Comparison of ENCODE assay signal across 6 cellular contexts in genomic region chr10:133258066-133258817, GRCh38. TPM values are rescaled to one million over a fixed set of nuclear protein-coding genes. Genes with fewer than 3 reads are reported as not detected.
A peak's percentile ranks its signal among the peaks of the same experiment; 100 is the strongest.
DNase-seq lines count a peak whose midpoint lies in the region; ATAC-seq and TF ChIP-seq lines count a peak whose summit lies in the region.

No MANE protein-coding gene starts in this region.

- peak in 6 of 10 experiments; percentile 19 to 50 (median 36) for DNase-seq in CD4-positive, alpha-beta T cell
- peak; percentile 9 for DNase-seq in NCI-H226
- DNase-seq in hepatocyte (ENCODE audit: low spot score): no peak
- no peak for DNase-seq in progenitor cell of endocrine pancreas (ENCODE audit: low spot score, unreplicated experiment)

- no peak overlapping the region for H2AFZ ChIP-seq in hepatocyte

- peaks cover 20% of the 10 kb centered on the region for H3K4me1 ChIP-seq in hepatocyte (ENCODE audit: insufficient read depth)

- no peak overlapping the region for H3K4me3 ChIP-seq in hepatocyte

- peak overlapping the region; percentile 67 for H3K27ac ChIP-seq in CD4-positive, alpha-beta T cell (ENCODE audit: low read depth, low read length)
- H3K27ac ChIP-seq in hepatocyte: no peak overlapping the region

- no peaks in the 10 kb centered on the region for H3K9me3 Mint-ChIP-seq in CD4-positive, alpha-beta T cell
- H3K9me3 Mint-ChIP-seq in progenitor cell of endocrine pancreas (ENCODE audit: low read depth): no peaks in the 10 kb centered on the region

- H3K4me2 ChIP-seq in hepatocyte: peak overlapping the region; percentile 75

- POLR2A ChIA-PET in CD4-positive, alpha-beta T cell (lab: Charles Lee): interaction anchor here (1.0 to 2.7 kb wide), 5 partner anchors 17 to 50 kb away, joined by 3 to 20 read pairs (median 4); partner anchors contain the start of gene ADAM8

- H3K4me3 Mint-ChIP-seq in CD4-positive, alpha-beta T cell: peak overlapping the region; percentile 15
- no peak overlapping the region for H3K4me3 Mint-ChIP-seq in progenitor cell of endocrine pancreas (ENCODE audit: low read depth)

- no peaks in the 10 kb centered on the region for H3K27me3 ChIP-seq in CD4-positive, alpha-beta T cell (ENCODE audit: control insufficient read depth, insufficient read depth, low read length)
- H3K27me3 ChIP-seq in hepatocyte: no peaks in the 10 kb centered on the region

- no peaks in the 10 kb centered on the region for H4K20me1 ChIP-seq in hepatocyte (ENCODE audit: insufficient read depth, poor library complexity, severe bottlenecking)

- CTCF ChIA-PET in CD4-positive, alpha-beta T cell (lab: Charles Lee): interaction anchor here (1.4 to 2.8 kb wide), 6 partner anchors 17 to 71 kb away, joined by 4 to 20 read pairs (median 6); partner anchors contain the start of gene ADAM8

- no peaks in the 10 kb centered on the region for H3K79me2 ChIP-seq in hepatocyte

- peak overlapping the region; percentile 99 for H3K27ac Mint-ChIP-seq in CD4-positive, alpha-beta T cell
- H3K27ac Mint-ChIP-seq in progenitor cell of endocrine pancreas: no peak overlapping the region

- peak; percentile 8 for ATAC-seq in CD4-positive, alpha-beta T cell (ENCODE audit: poor library complexity)
- ATAC-seq in GM18873 (IDR thresholded peaks at IDR 0.05; ENCODE audit: low FRiP score, unreplicated experiment) (no peak), GM19328 (IDR thresholded peaks at IDR 0.05; ENCODE audit: unreplicated experiment) (no peak)

- H3K9me3 ChIP-seq in CD4-positive, alpha-beta T cell (ENCODE audit: control insufficient read depth, low read length): no peaks in the 10 kb centered on the region
- no peaks in the 10 kb centered on the region for H3K9me3 ChIP-seq in hepatocyte (ENCODE audit: low read depth)

- no peaks in the 10 kb centered on the region for H3K36me3 ChIP-seq in hepatocyte (replicated peaks; ENCODE audit: insufficient read depth, low read depth)

- TF ChIP-seq CTCF in CD4-positive, alpha-beta T cell (IDR thresholded peaks at IDR 0.05): no peak
- TF ChIP-seq CTCF in hepatocyte (IDR thresholded peaks at IDR 0.05; ENCODE audit: poor library complexity) (no peak), progenitor cell of endocrine pancreas (IDR thresholded peaks at IDR 0.05; ENCODE audit: unreplicated experiment) (no peak)

- intact Hi-C loops in CD4-positive, alpha-beta T cell (cut with DNase I, micrococcal nuclease): loop anchor here in 1 of 2 experiments (5.0 kb wide), 1 partner anchor 49 kb away; the partner anchor contains the start of genes TUBGCP2 and ZNF511

- H3K4me1 Mint-ChIP-seq in CD4-positive, alpha-beta T cell (ENCODE audit: low read depth): peaks cover 54% of the 10 kb centered on the region
- H3K4me1 Mint-ChIP-seq in progenitor cell of endocrine pancreas (ENCODE audit: low read depth): peaks cover 5% of the 10 kb centered on the region

- no peaks in the 10 kb centered on the region for H3K9me2 ChIP-seq in hepatocyte (replicated peaks; ENCODE audit: insufficient read depth)

- H3K27me3 Mint-ChIP-seq in CD4-positive, alpha-beta T cell: peaks cover 5% of the 10 kb centered on the region
- peaks cover 26% of the 10 kb centered on the region for H3K27me3 Mint-ChIP-seq in progenitor cell of endocrine pancreas

- peaks cover 7% of the 10 kb centered on the region for H3K36me3 Mint-ChIP-seq in CD4-positive, alpha-beta T cell (ENCODE audit: low read depth)
- no peaks in the 10 kb centered on the region for H3K36me3 Mint-ChIP-seq in progenitor cell of endocrine pancreas (ENCODE audit: insufficient read depth)

- 86% methylated on average over 21 of the region's 21 CpGs for WGBS in hepatocyte (ENCODE audit: low lambda C conversion rate, missing lambda C conversion rate)

RNA-seq across cellular contexts. Expression of gene ADAM8, which starts 18.4 kb away (rescaled TPM):
- total RNA-seq in CD4-positive, alpha-beta T cell: 10 to 100 TPM; 95.6 to 95.9 TPM
- total RNA-seq in hepatocyte: 1.9 and 5.1 TPM in 2 replicates
- polyA plus RNA-seq in hepatocyte: 3.0 and 5.4 TPM in 2 replicates
- total RNA-seq in progenitor cell of endocrine pancreas: 13.7 and 16.3 TPM in 2 replicates

RNA-seq across cellular contexts. Expression of gene VENTX, which starts 20.6 kb away (rescaled TPM):
- total RNA-seq in CD4-positive, alpha-beta T cell: under 1 TPM; 0.11 to 0.14 TPM
- total RNA-seq in hepatocyte: not detected in 2 replicates
- polyA plus RNA-seq in hepatocyte: not detected in 2 replicates
- total RNA-seq in progenitor cell of endocrine pancreas: 1.2 TPM in 2 replicates

RNA-seq across cellular contexts. Expression of gene UTF1, which starts 28.2 kb away (rescaled TPM):
- total RNA-seq in CD4-positive, alpha-beta T cell: not detected
- total RNA-seq in hepatocyte: not detected in 2 replicates
- not detected in 2 replicates for polyA plus RNA-seq in hepatocyte
- total RNA-seq in progenitor cell of endocrine pancreas: not detected in 2 replicates

RNA-seq across cellular contexts. Expression of gene TUBGCP2, which starts 50.4 kb away (rescaled TPM):
- 10 to 100 TPM; 89.3 to 94.2 TPM for total RNA-seq in CD4-positive, alpha-beta T cell
- 39.9 and 44.8 TPM in 2 replicates for total RNA-seq in hepatocyte
- polyA plus RNA-seq in hepatocyte: 51.5 and 54.7 TPM in 2 replicates
- 63.2 and 77.0 TPM in 2 replicates for total RNA-seq in progenitor cell of endocrine pancreas

RNA-seq across cellular contexts. Expression of gene ZNF511, which starts 50.5 kb away (rescaled TPM):
- total RNA-seq in CD4-positive, alpha-beta T cell: 10 to 100 TPM; 38.1 to 40.9 TPM
- 26.1 and 36.9 TPM in 2 replicates for total RNA-seq in hepatocyte
- 48.5 and 56.9 TPM in 2 replicates for polyA plus RNA-seq in hepatocyte
- total RNA-seq in progenitor cell of endocrine pancreas: 54.2 and 56.8 TPM in 2 replicates

Comparison
In these comparisons a context has a peak if more than half of its experiments do, and no peak if none do; other contexts are left out.
1. DNase-seq: peak in CD4-positive, alpha-beta T cell (6 of 10) and NCI-H226 (single experiment); none in hepatocyte (single experiment) and progenitor cell of endocrine pancreas (single experiment).